8 cellular contexts compared by ENCODE assay signal in genomic region chr11:101916422-101916821, GRCh38. TPM values are rescaled to one million over a fixed set of nuclear protein-coding genes. Genes with fewer than 3 reads are reported as not detected.
DNase-seq lines count a peak whose midpoint lies in the region; ATAC-seq, FAIRE-seq and TF ChIP-seq lines count a peak whose summit lies in the region.

ANGPTL5 (minus strand) TSS chr11:101916522; CDS start chr11:101907909, 8,613 bp downstream.

- H3K36me3 ChIP-seq in astrocyte (ENCODE audit: insufficient read depth, low read length) (no peaks in the 10 kb centered on the region), liver (ENCODE audit: control insufficient read depth in 4 of 4, insufficient read depth in 3 of 4, low read depth in 1 of 4, low read length in 3 of 4) (no peaks in the 10 kb centered on the region), testis (ENCODE audit: low read depth, missing control alignments) (no peaks in the 10 kb centered on the region)

- H3K9me3 ChIP-seq in astrocyte (ENCODE audit: insufficient read depth, low read depth, low read length) (no peaks in the 10 kb centered on the region), liver (ENCODE audit: control insufficient read depth in 4 of 4, low read length in 3 of 4) (no peaks in the 10 kb centered on the region), testis (no peaks in the 10 kb centered on the region)

- H3K9ac ChIP-seq in astrocyte (ENCODE audit: low read length) (peak within 1 kb of the TSS; percentile 84), liver (ENCODE audit: low read depth in 1 of 2, low read length in 2 of 2) (peak within 1 kb of the TSS; percentile 20 to 39)

- peak within 1 kb of the TSS; percentile 98 for H3K4me2 ChIP-seq in astrocyte (ENCODE audit: low read length)

- no peak for DNase-seq in T-helper 2 cell treated with Interferon-gamma antibody and Interleukin-4, amounts not matched to agents 5 μg/mL and 100 μg/mL, for 36 hours (ENCODE audit: low spot score)
- DNase-seq in T-helper 2 cell (no peak), astrocyte (ENCODE audit: low read depth) (no peak), testis (no peak), A172 (ENCODE audit: low spot score) (no peak), HCEC 1CT (no peak)

- no peak for TF ChIP-seq POLR2A in testis (IDR thresholded peaks at IDR 0.05)

- H3K9me3 Mint-ChIP-seq in T-helper 2 cell treated with Interferon-gamma antibody and Interleukin-4, amounts not matched to agents 5 μg/mL and 100 μg/mL, for 36 hours, result no peaks in the 10 kb centered on the region
- no peaks in the 10 kb centered on the region for H3K9me3 Mint-ChIP-seq in astrocyte (ENCODE audit: unreplicated experiment)

- H3K4me1 ChIP-seq in astrocyte (ENCODE audit: insufficient read depth, low read length) (peaks cover 18% of the 10 kb centered on the region), liver (ENCODE audit: control insufficient read depth in 4 of 4, insufficient read depth in 4 of 4, low read length in 3 of 4) (peaks cover 0 to 15% (median 10%) of the 10 kb centered on the region in 4 donors), testis (peaks cover 28% of the 10 kb centered on the region)

- no peak for FAIRE-seq in astrocyte (lab: Jason Lieb, UNC)

- no peak for ATAC-seq in HG03097 (IDR thresholded peaks at IDR 0.05; ENCODE audit: low FRiP score, unreplicated experiment)

- H3K27me3 ChIP-seq in astrocyte (ENCODE audit: insufficient read depth, low read length) (no peaks in the 10 kb centered on the region), liver (ENCODE audit: control insufficient read depth in 4 of 4, insufficient read depth in 4 of 4, low read length in 3 of 4) (no peaks in the 10 kb centered on the region), testis (no peaks in the 10 kb centered on the region)

- H3K4me3 ChIP-seq in astrocyte (ENCODE audit: insufficient read depth, low read depth, low read length) (peak within 1 kb of the TSS; percentile 77), liver (ENCODE audit: low read depth in 1 of 3, low read length in 3 of 3) (peak within 1 kb of the TSS; percentile 65 to 76 (median 71)), testis (peak within 1 kb of the TSS; percentile 71 to 75)

- TF ChIP-seq CTCF in astrocyte (IDR thresholded peaks at IDR 0.05; ENCODE audit: insufficient read depth, low read depth, low read length), result no peak
- TF ChIP-seq CTCF in liver (IDR thresholded peaks at IDR 0.05; ENCODE audit: low read depth, low read length, missing input control), result no peak
- TF ChIP-seq CTCF in testis (IDR thresholded peaks at IDR 0.05), result no peak

- H3K4me3 Mint-ChIP-seq in T-helper 2 cell treated with Interferon-gamma antibody and Interleukin-4, amounts not matched to agents 5 μg/mL and 100 μg/mL, for 36 hours, result peak within 1 kb of the TSS; percentile 90
- H3K4me3 Mint-ChIP-seq in astrocyte (ENCODE audit: unreplicated experiment), result peak within 1 kb of the TSS; percentile 95

- H3K4me1 Mint-ChIP-seq in T-helper 2 cell treated with Interferon-gamma antibody and Interleukin-4, amounts not matched to agents 5 μg/mL and 100 μg/mL, for 36 hours (ENCODE audit: low read depth), result peaks cover 20% of the 10 kb centered on the region
- no peaks in the 10 kb centered on the region for H3K4me1 Mint-ChIP-seq in astrocyte (ENCODE audit: low read depth, unreplicated experiment)

- intact Hi-C loops in testis (cut with DNase I; ENCODE audit: low total_unique reads), result no loop called here

- no peak for TF ChIP-seq RAD21 in liver (IDR thresholded peaks at IDR 0.05)

- peak within 1 kb of the TSS; percentile 94 for H2AFZ ChIP-seq in astrocyte (ENCODE audit: low read depth, low read length)

- no peaks in the 10 kb centered on the region for H3K36me3 Mint-ChIP-seq in T-helper 2 cell treated with Interferon-gamma antibody and Interleukin-4, amounts not matched to agents 5 μg/mL and 100 μg/mL, for 36 hours (ENCODE audit: low read depth)
- no peaks in the 10 kb centered on the region for H3K36me3 Mint-ChIP-seq in astrocyte (ENCODE audit: low read depth, unreplicated experiment)

- WGBS in liver, result 87% methylated on average over 2 of the region's 2 CpGs
- 38 to 53% methylated on average over 2 of the region's 2 CpGs for WGBS in testis, 2 donors

- peaks cover 1% of the 10 kb centered on the region for H3K27me3 Mint-ChIP-seq in T-helper 2 cell treated with Interferon-gamma antibody and Interleukin-4, amounts not matched to agents 5 μg/mL and 100 μg/mL, for 36 hours (ENCODE audit: low read depth)
- no peaks in the 10 kb centered on the region for H3K27me3 Mint-ChIP-seq in astrocyte (ENCODE audit: low read depth, unreplicated experiment)

- H3K79me2 ChIP-seq in astrocyte (ENCODE audit: insufficient read depth, low read length), result no peaks in the 10 kb centered on the region

- H3K27ac Mint-ChIP-seq in T-helper 2 cell treated with Interferon-gamma antibody and Interleukin-4, amounts not matched to agents 5 μg/mL and 100 μg/mL, for 36 hours, result peak within 1 kb of the TSS; percentile 83
- H3K27ac Mint-ChIP-seq in astrocyte (ENCODE audit: unreplicated experiment), result peak within 1 kb of the TSS; percentile 96

- H3K27ac ChIP-seq in astrocyte (ENCODE audit: low read depth, low read length), result peak within 1 kb of the TSS; percentile 85
- H3K27ac ChIP-seq in liver (ENCODE audit: low read depth in 1 of 2, low read length in 2 of 2), result peak within 1 kb of the TSS in 1 of 2 donors; percentile 60
- H3K27ac ChIP-seq in testis, result peak within 1 kb of the TSS; percentile 76 to 92

- no peaks in the 10 kb centered on the region for H4K20me1 ChIP-seq in astrocyte (ENCODE audit: insufficient read depth, low read length)

TF ChIP-seq in liver, 16 proteins besides CTCF, POLR2A, EP300 and RAD21:
- TF ChIP-seq HNF4A (conservative IDR thresholded peaks at IDR 0.05), result no peak
- TF ChIP-seq EGR1 (IDR thresholded peaks at IDR 0.05; ENCODE audit: low read depth in 2 of 2), result no peak
- no peak for TF ChIP-seq GABPA (IDR thresholded peaks at IDR 0.05 in 1 of 2, conservative IDR thresholded peaks at IDR 0.05 in 1 of 2)
- TF ChIP-seq, protein P1, sequence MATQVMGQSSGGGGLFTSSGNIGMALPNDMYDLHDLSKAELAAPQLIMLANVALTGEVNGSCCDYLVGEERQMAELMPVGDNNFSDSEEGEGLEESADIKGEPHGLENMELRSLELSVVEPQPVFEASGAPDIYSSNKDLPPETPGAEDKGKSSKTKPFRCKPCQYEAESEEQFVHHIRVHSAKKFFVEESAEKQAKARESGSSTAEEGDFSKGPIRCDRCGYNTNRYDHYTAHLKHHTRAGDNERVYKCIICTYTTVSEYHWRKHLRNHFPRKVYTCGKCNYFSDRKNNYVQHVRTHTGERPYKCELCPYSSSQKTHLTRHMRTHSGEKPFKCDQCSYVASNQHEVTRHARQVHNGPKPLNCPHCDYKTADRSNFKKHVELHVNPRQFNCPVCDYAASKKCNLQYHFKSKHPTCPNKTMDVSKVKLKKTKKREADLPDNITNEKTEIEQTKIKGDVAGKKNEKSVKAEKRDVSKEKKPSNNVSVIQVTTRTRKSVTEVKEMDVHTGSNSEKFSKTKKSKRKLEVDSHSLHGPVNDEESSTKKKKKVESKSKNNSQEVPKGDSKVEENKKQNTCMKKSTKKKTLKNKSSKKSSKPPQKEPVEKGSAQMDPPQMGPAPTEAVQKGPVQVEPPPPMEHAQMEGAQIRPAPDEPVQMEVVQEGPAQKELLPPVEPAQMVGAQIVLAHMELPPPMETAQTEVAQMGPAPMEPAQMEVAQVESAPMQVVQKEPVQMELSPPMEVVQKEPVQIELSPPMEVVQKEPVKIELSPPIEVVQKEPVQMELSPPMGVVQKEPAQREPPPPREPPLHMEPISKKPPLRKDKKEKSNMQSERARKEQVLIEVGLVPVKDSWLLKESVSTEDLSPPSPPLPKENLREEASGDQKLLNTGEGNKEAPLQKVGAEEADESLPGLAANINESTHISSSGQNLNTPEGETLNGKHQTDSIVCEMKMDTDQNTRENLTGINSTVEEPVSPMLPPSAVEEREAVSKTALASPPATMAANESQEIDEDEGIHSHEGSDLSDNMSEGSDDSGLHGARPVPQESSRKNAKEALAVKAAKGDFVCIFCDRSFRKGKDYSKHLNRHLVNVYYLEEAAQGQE (IDR thresholded peaks at IDR 0.05), result no peak
- no peak for TF ChIP-seq MAX (IDR thresholded peaks at IDR 0.05)
- TF ChIP-seq FOXA1 (IDR thresholded peaks at IDR 0.05), result no peak
- no peak for TF ChIP-seq ATF3 (IDR thresholded peaks at IDR 0.05)
- TF ChIP-seq RXRA (IDR thresholded peaks at IDR 0.05), result no peak
- TF ChIP-seq SP1 (IDR thresholded peaks at IDR 0.05), result no peak
- no peak for TF ChIP-seq NR2F2 (IDR thresholded peaks at IDR 0.05)
- TF ChIP-seq, protein P2, sequence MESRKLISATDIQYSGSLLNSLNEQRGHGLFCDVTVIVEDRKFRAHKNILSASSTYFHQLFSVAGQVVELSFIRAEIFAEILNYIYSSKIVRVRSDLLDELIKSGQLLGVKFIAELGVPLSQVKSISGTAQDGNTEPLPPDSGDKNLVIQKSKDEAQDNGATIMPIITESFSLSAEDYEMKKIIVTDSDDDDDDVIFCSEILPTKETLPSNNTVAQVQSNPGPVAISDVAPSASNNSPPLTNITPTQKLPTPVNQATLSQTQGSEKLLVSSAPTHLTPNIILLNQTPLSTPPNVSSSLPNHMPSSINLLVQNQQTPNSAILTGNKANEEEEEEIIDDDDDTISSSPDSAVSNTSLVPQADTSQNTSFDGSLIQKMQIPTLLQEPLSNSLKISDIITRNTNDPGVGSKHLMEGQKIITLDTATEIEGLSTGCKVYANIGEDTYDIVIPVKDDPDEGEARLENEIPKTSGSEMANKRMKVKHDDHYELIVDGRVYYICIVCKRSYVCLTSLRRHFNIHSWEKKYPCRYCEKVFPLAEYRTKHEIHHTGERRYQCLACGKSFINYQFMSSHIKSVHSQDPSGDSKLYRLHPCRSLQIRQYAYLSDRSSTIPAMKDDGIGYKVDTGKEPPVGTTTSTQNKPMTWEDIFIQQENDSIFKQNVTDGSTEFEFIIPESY (IDR thresholded peaks at IDR 0.05), result no peak
- TF ChIP-seq YY1 (IDR thresholded peaks at IDR 0.05), result no peak
- no peak for TF ChIP-seq HNF4G (IDR thresholded peaks at IDR 0.05)
- TF ChIP-seq FOXA2 (IDR thresholded peaks at IDR 0.05), result no peak
- TF ChIP-seq TAF1 (conservative IDR thresholded peaks at IDR 0.05), result no peak
- TF ChIP-seq JUND (IDR thresholded peaks at IDR 0.05), result no peak

RNA-seq across cellular contexts. Expression of gene ANGPTL5, which starts in this region (rescaled TPM):
- not detected in 2 replicates for total RNA-seq in astrocyte
- not detected for total RNA-seq in liver
- polyA plus RNA-seq in liver, result not detected
- under 1 TPM; 0.31 to 0.62 TPM for total RNA-seq in testis
- polyA plus RNA-seq in testis (ENCODE audit: insufficient read depth, low read depth, low replicate concordance), result 0.74 TPM
- total RNA-seq in A172 (2014; rRNA removed; shearing (Covaris generic)), result not detected in 2 replicates
